Comparison of ENCODE assay signal across 1 cellular context in the genomic region with DNA sequence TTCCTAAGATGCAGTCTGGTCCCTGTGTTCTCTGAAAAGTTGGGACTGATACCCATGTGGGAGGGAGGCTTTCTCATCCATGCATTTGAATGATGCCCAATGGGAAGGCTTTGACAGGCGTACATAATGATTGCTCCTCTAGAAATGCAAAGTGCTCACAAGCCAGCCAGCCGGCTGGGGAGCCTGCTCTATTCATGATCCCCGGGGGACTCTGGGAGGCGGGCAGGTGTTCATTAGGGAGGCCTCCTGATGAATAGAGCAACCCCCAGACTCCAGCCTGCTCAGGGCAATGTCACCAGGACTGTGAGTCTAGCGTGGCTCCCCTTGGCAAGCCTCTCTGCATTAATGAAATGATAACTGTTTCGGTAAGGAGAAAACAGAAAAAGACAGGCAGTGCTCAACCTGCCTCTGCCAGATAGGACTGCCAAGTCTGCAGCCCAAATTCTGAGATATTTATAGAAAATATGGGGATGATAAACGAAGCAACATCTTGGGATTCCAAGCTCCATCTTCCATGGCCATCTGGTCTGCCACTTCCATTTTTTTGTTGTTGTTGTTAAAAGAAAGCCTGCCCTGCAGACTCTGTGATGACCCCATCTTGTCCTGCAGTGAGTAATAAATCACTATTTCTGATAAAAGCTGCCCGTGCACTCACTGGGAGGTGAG.
TF ChIP-seq lines count a peak whose summit lies in the region.

No MANE protein-coding gene starts in this region.

TF ChIP-seq in H1, 55 proteins besides CTCF, POLR2A, EP300 and RAD21 (continued from another document):
- TF ChIP-seq, protein P1, sequence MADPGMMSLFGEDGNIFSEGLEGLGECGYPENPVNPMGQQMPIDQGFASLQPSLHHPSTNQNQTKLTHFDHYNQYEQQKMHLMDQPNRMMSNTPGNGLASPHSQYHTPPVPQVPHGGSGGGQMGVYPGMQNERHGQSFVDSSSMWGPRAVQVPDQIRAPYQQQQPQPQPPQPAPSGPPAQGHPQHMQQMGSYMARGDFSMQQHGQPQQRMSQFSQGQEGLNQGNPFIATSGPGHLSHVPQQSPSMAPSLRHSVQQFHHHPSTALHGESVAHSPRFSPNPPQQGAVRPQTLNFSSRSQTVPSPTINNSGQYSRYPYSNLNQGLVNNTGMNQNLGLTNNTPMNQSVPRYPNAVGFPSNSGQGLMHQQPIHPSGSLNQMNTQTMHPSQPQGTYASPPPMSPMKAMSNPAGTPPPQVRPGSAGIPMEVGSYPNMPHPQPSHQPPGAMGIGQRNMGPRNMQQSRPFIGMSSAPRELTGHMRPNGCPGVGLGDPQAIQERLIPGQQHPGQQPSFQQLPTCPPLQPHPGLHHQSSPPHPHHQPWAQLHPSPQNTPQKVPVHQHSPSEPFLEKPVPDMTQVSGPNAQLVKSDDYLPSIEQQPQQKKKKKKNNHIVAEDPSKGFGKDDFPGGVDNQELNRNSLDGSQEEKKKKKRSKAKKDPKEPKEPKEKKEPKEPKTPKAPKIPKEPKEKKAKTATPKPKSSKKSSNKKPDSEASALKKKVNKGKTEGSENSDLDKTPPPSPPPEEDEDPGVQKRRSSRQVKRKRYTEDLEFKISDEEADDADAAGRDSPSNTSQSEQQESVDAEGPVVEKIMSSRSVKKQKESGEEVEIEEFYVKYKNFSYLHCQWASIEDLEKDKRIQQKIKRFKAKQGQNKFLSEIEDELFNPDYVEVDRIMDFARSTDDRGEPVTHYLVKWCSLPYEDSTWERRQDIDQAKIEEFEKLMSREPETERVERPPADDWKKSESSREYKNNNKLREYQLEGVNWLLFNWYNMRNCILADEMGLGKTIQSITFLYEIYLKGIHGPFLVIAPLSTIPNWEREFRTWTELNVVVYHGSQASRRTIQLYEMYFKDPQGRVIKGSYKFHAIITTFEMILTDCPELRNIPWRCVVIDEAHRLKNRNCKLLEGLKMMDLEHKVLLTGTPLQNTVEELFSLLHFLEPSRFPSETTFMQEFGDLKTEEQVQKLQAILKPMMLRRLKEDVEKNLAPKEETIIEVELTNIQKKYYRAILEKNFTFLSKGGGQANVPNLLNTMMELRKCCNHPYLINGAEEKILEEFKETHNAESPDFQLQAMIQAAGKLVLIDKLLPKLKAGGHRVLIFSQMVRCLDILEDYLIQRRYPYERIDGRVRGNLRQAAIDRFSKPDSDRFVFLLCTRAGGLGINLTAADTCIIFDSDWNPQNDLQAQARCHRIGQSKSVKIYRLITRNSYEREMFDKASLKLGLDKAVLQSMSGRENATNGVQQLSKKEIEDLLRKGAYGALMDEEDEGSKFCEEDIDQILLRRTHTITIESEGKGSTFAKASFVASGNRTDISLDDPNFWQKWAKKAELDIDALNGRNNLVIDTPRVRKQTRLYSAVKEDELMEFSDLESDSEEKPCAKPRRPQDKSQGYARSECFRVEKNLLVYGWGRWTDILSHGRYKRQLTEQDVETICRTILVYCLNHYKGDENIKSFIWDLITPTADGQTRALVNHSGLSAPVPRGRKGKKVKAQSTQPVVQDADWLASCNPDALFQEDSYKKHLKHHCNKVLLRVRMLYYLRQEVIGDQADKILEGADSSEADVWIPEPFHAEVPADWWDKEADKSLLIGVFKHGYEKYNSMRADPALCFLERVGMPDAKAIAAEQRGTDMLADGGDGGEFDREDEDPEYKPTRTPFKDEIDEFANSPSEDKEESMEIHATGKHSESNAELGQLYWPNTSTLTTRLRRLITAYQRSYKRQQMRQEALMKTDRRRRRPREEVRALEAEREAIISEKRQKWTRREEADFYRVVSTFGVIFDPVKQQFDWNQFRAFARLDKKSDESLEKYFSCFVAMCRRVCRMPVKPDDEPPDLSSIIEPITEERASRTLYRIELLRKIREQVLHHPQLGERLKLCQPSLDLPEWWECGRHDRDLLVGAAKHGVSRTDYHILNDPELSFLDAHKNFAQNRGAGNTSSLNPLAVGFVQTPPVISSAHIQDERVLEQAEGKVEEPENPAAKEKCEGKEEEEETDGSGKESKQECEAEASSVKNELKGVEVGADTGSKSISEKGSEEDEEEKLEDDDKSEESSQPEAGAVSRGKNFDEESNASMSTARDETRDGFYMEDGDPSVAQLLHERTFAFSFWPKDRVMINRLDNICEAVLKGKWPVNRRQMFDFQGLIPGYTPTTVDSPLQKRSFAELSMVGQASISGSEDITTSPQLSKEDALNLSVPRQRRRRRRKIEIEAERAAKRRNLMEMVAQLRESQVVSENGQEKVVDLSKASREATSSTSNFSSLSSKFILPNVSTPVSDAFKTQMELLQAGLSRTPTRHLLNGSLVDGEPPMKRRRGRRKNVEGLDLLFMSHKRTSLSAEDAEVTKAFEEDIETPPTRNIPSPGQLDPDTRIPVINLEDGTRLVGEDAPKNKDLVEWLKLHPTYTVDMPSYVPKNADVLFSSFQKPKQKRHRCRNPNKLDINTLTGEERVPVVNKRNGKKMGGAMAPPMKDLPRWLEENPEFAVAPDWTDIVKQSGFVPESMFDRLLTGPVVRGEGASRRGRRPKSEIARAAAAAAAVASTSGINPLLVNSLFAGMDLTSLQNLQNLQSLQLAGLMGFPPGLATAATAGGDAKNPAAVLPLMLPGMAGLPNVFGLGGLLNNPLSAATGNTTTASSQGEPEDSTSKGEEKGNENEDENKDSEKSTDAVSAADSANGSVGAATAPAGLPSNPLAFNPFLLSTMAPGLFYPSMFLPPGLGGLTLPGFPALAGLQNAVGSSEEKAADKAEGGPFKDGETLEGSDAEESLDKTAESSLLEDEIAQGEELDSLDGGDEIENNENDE (IDR thresholded peaks at IDR 0.05; ENCODE audit: insufficient replicate concordance, low read length) = no peak
- TF ChIP-seq SIN3A (conservative IDR thresholded peaks at IDR 0.05 in 1 of 2, IDR thresholded peaks at IDR 0.05 in 1 of 2; ENCODE audit: low read depth in 1 of 2, low read length in 2 of 2) (no peak), NANOG (IDR thresholded peaks at IDR 0.05; ENCODE audit: insufficient read depth, low read depth, low read length, poor library complexity, severe bottlenecking) (peak; percentile 55), CREB1 (IDR thresholded peaks at IDR 0.05) (no peak), NRF1 (IDR thresholded peaks at IDR 0.05; ENCODE audit: low read depth, low read length) (no peak), BACH1 (IDR thresholded peaks at IDR 0.05; ENCODE audit: low read length) (no peak), RNF2 (IDR thresholded peaks at IDR 0.05; ENCODE audit: borderline replicate concordance, low read depth, low read length, missing control alignments, poor library complexity, severe bottlenecking) (no peak), FOSL1 (IDR thresholded peaks at IDR 0.05; ENCODE audit: insufficient read depth, low read depth, low read length) (no peak), TEAD4 (IDR thresholded peaks at IDR 0.05; ENCODE audit: low read depth, low read length) (no peak), ASH2L (IDR thresholded peaks at IDR 0.05; ENCODE audit: low read length) (peak; percentile 47), KDM5A (IDR thresholded peaks at IDR 0.05; ENCODE audit: low read length) (no peak), SAP30 (IDR thresholded peaks at IDR 0.05; ENCODE audit: insufficient read depth, insufficient replicate concordance, low read length) (no peak), TAF7 (optimal IDR thresholded peaks at IDR 0.05; ENCODE audit: borderline replicate concordance, low read depth, low read length) (peak; percentile 13), SRF (IDR thresholded peaks at IDR 0.05; ENCODE audit: low read depth, low read length) (no peak), EGR1 (IDR thresholded peaks at IDR 0.05; ENCODE audit: borderline replicate concordance, low read depth, low read length) (no peak), SP2 (IDR thresholded peaks at IDR 0.05; ENCODE audit: low read length) (no peak), JUN (IDR thresholded peaks at IDR 0.05; ENCODE audit: low read depth, low read length) (no peak), KDM1A (IDR thresholded peaks at IDR 0.05; ENCODE audit: borderline replicate concordance, low read length) (peak; percentile 71; the same call in 1 of the 2 replicates), SIRT6 (IDR thresholded peaks at IDR 0.05; ENCODE audit: low read length) (no peak), BCL11A (IDR thresholded peaks at IDR 0.05; ENCODE audit: low read depth in 2 of 2, low read length in 2 of 2) (no peak), POU5F1 (IDR thresholded peaks at IDR 0.05; ENCODE audit: low read depth, low read length) (no peak), TCF12 (IDR thresholded peaks at IDR 0.05; ENCODE audit: low read depth, low read length) (0 out of 2 replicates have a peak, but pooled peaks have one; percentile 55), CHD1 (IDR thresholded peaks at IDR 0.05; ENCODE audit: low read depth, low read length) (no peak)
